Comparison of ENCODE assay signal across 7 cellular contexts in the genomic region with DNA sequence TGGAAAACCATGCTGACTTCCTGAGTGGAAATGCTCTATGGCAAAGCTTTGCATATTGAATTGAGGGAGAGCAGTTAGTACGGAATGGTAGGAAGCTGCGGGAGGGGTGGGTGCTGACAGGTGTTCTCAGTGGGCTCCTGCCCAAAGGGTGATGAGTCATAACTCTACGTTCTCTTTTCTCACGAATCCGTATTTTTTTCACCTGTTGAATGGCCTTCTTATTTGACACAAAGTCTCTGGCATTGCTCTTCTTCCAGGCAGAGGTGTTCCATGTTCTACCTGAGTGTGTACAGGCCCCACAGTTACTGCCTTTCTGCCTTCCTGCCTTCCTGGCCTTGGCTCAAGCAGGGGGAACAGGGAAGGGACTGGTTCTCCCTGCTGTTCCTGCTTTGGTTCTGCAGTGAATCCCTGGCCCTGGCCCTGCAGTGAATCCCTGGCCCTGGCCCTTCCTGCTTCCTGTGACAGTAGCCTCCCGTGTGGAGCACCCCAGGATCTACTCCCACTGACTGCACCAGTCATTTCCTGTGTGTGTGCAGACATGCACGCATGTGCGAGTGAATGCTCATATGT. TPM values are rescaled to one million over a fixed set of nuclear protein-coding genes. Genes with fewer than 3 reads are reported as not detected.
DNase-seq lines count a peak whose midpoint lies in the region; FAIRE-seq and TF ChIP-seq lines count a peak whose summit lies in the region.

No MANE protein-coding gene starts in this region.

- intact Hi-C loops in activated naive CD4-positive, alpha-beta T cell treated with anti-CD3 and anti-CD28 coated beads for 36 hours (cut with micrococcal nuclease) = no loop called here

- TF ChIP-seq CTCF in endothelial cell (IDR thresholded peaks at IDR 0.05; ENCODE audit: unreplicated experiment) (no peak), smooth muscle cell (IDR thresholded peaks at IDR 0.05; ENCODE audit: borderline replicate concordance, insufficient read depth, poor library complexity, severe bottlenecking) (no peak)

- H2AFZ ChIP-seq in smooth muscle cell (ENCODE audit: low read depth) = no peak overlapping the region

- H3K27me3 ChIP-seq in HUES48 (ENCODE audit: control insufficient read depth, insufficient read depth, low read length) (no peaks in the 10 kb centered on the region), smooth muscle cell (ENCODE audit: low read depth) (no peaks in the 10 kb centered on the region)

- H3F3A ChIP-seq in smooth muscle cell (ENCODE audit: low read depth) = no peaks in the 10 kb centered on the region

- no peaks in the 10 kb centered on the region for H3K36me3 Mint-ChIP-seq in endothelial cell (ENCODE audit: low read depth, unreplicated experiment)
- peaks cover 13% of the 10 kb centered on the region for H3K36me3 Mint-ChIP-seq in activated naive CD4-positive, alpha-beta T cell treated with anti-CD3 and anti-CD28 coated beads for 36 hours (ENCODE audit: low read depth)

- H3K4me3 ChIP-seq in HUES48 (ENCODE audit: low read depth, low read length) (no peak overlapping the region), smooth muscle cell (no peak overlapping the region)

- H3K4me1 ChIP-seq in HUES48 (ENCODE audit: control insufficient read depth, insufficient read depth, low read length) (peaks cover 12% of the 10 kb centered on the region; the same call in 1 of the 2 replicates), smooth muscle cell (ENCODE audit: low read depth) (no peaks in the 10 kb centered on the region)

- H3K9ac ChIP-seq in HUES48 (ENCODE audit: low read depth, low read length) = no peak overlapping the region
- H3K9ac ChIP-seq in smooth muscle cell (ENCODE audit: low read depth) = no peak overlapping the region

- no peak for DNase-seq in GM19239 (ENCODE audit: insufficient read length, low spot score)
- peak; percentile 20 for DNase-seq in endothelial cell (ENCODE audit: low spot score)
- no peak for DNase-seq in smooth muscle cell (lab: John Stamatoyannopoulos, UW; ENCODE audit: unreplicated experiment)
- DNase-seq in stimulated activated CD4-positive, alpha-beta T cell treated with anti-CD3 and anti-CD28 coated beads, Interleukin-4, amount 100 ng/mL, for 1 hour = no peak
- no peak for DNase-seq in KG1 (lab: John Stamatoyannopoulos, UW)
- no peak for DNase-seq in activated naive CD4-positive, alpha-beta T cell treated with anti-CD3 and anti-CD28 coated beads for 36 hours

- CTCF ChIA-PET in activated naive CD4-positive, alpha-beta T cell treated with anti-CD3 and anti-CD28 coated beads for 36 hours (lab: Charles Lee) = no interaction called here

- 60% methylated on average over 8 of the region's 8 CpGs for WGBS in smooth muscle cell (ENCODE audit: low lambda C conversion rate)

- peaks cover 13% of the 10 kb centered on the region for H4K20me1 ChIP-seq in smooth muscle cell (ENCODE audit: low read depth)

- H3K9me3 ChIP-seq in HUES48 (ENCODE audit: control insufficient read depth, insufficient read depth, low read length) (no peaks in the 10 kb centered on the region), smooth muscle cell (replicated peaks; ENCODE audit: low read depth) (no peaks in the 10 kb centered on the region)

- H3K79me2 ChIP-seq in smooth muscle cell (ENCODE audit: low read depth) = peaks cover 6% of the 10 kb centered on the region

- H3K27ac Mint-ChIP-seq in endothelial cell (ENCODE audit: unreplicated experiment) = no peak overlapping the region
- no peak overlapping the region for H3K27ac Mint-ChIP-seq in activated naive CD4-positive, alpha-beta T cell treated with anti-CD3 and anti-CD28 coated beads for 36 hours

- peaks cover 9% of the 10 kb centered on the region for H3K36me3 ChIP-seq in HUES48 (ENCODE audit: control insufficient read depth, insufficient read depth, low read length)
- no peaks in the 10 kb centered on the region for H3K36me3 ChIP-seq in smooth muscle cell (ENCODE audit: low read depth)

- peak overlapping the region; percentile 2 for H3K4me2 ChIP-seq in smooth muscle cell

- H3K9me3 Mint-ChIP-seq in endothelial cell (ENCODE audit: unreplicated experiment) = no peaks in the 10 kb centered on the region
- H3K9me3 Mint-ChIP-seq in activated naive CD4-positive, alpha-beta T cell treated with anti-CD3 and anti-CD28 coated beads for 36 hours = no peaks in the 10 kb centered on the region

- FAIRE-seq in GM19239 (lab: Jason Lieb, UNC) = peak; percentile 76

- H3K4me1 Mint-ChIP-seq in endothelial cell (ENCODE audit: unreplicated experiment) = peaks cover 42% of the 10 kb centered on the region
- H3K4me1 Mint-ChIP-seq in activated naive CD4-positive, alpha-beta T cell treated with anti-CD3 and anti-CD28 coated beads for 36 hours (ENCODE audit: low read depth) = peaks cover 22% of the 10 kb centered on the region

- H3K4me3 Mint-ChIP-seq in endothelial cell (ENCODE audit: unreplicated experiment) = no peak overlapping the region
- no peak overlapping the region for H3K4me3 Mint-ChIP-seq in activated naive CD4-positive, alpha-beta T cell treated with anti-CD3 and anti-CD28 coated beads for 36 hours

- H3K27ac ChIP-seq in HUES48 (ENCODE audit: low read depth, low read length) (peak overlapping the region; percentile 54), smooth muscle cell (ENCODE audit: low read depth) (peak overlapping the region; percentile 54)

- H3K27me3 Mint-ChIP-seq in endothelial cell (ENCODE audit: unreplicated experiment) = peaks cover 6% of the 10 kb centered on the region
- no peaks in the 10 kb centered on the region for H3K27me3 Mint-ChIP-seq in activated naive CD4-positive, alpha-beta T cell treated with anti-CD3 and anti-CD28 coated beads for 36 hours (ENCODE audit: low read depth)

RNA-seq across cellular contexts. Expression of a gene that starts 31.9 kb away (rescaled TPM):
- total RNA-seq in endothelial cell (ENCODE audit: unreplicated experiment) (48.2 TPM), smooth muscle cell (13.7 and 16.3 TPM in 2 replicates)
- 8.7 and 13.9 TPM in 2 replicates for polyA plus RNA-seq in smooth muscle cell
- total RNA-seq in activated naive CD4-positive, alpha-beta T cell treated with anti-CD3 and anti-CD28 coated beads for 36 hours = 10 to 100 TPM; 18.3 to 19.1 TPM
